Comparison of ENCODE assay signal across 8 cellular contexts in the genomic region with DNA sequence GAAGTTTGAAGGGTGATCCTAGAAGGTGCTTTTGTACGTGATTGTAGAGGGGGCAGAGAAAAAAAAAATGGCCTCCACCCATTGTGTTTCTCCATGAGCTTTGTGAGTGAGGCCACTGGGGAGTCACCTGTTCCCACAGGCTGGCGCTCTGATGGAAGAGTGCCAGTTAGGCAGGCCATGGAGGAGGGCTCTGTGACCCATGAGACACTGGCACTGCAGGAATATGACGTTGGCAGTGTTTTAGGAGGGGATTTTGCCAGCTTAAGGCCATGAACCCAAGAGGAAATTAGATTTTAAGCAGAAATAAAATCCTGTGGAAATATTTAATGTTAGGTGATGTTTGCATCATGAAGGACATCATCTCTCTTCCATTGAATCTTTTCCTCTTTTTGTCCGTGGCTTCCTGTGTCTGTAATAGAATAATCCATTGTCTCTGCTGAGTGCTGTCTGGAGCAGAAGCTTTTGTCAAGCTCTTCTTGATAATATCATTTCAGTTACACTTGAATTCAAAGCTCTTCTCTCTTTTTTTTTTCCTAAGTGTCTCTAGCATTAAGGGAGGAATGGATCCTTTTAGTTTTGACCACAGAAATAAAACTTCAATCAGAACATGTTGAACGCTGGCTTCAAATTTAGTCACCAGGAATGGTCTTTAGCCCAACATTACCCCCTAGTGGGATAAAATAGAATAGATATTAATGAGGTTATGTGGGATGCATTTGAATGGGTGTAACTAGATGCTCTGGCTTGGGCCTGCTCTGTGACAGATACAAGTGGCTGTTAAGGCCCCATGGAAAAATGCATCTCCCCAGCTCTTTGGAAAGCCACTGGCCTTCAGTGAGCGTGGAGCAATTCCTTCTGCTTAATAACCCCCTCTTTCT. TPM values are rescaled to one million over a fixed set of nuclear protein-coding genes. Genes with fewer than 3 reads are reported as not detected.
A peak's percentile ranks its signal among the peaks of the same experiment; 100 is the strongest.
DNase-seq lines count a peak whose midpoint lies in the region; ATAC-seq and TF ChIP-seq lines count a peak whose summit lies in the region.

No MANE protein-coding gene starts in this region.

- no peaks in the 10 kb centered on the region for H3K79me1 ChIP-seq in trophoblast cell (ENCODE audit: low read length)

- no peak overlapping the region for H2BK5ac ChIP-seq in trophoblast cell (ENCODE audit: low read depth, low read length, poor library complexity)

- H2AFZ ChIP-seq in trophoblast cell (ENCODE audit: insufficient read depth, low read length, poor library complexity), result no peak overlapping the region

- DNase-seq in Right ventricle myocardium inferior (ENCODE audit: missing footprints), result no peak
- DNase-seq in cardiac septum (ENCODE audit: low spot score), result no peak
- peak; percentile 86 for DNase-seq in NCI-H1092 (lab: John Stamatoyannopoulos, UW)
- peak; percentile 67 for DNase-seq in SK-N-MC (ENCODE audit: low read depth, low spot score)
- DNase-seq in fibroblast of the conjunctiva (ENCODE audit: low read depth), result peak; percentile 28
- DNase-seq in trophoblast cell, result peak in 1 of 2 donors; percentile 58
- DNase-seq in omental fat pad (ENCODE audit: low spot score), result no peak

- H3K4ac ChIP-seq in trophoblast cell (ENCODE audit: low read depth, low read length), result no peak overlapping the region

- no peak overlapping the region for H4K8ac ChIP-seq in trophoblast cell (ENCODE audit: low read depth, low read length)

- no peak for TF ChIP-seq CTCF in omental fat pad (IDR thresholded peaks at IDR 0.05)

- no peak overlapping the region for H3K9ac ChIP-seq in SK-N-MC (ENCODE audit: insufficient read length)
- H3K9ac ChIP-seq in trophoblast cell (ENCODE audit: low read length), result no peak overlapping the region

- H2BK12ac ChIP-seq in trophoblast cell (ENCODE audit: low read length), result peak overlapping the region; percentile 65

- H3K23ac ChIP-seq in trophoblast cell (ENCODE audit: low read length), result no peak overlapping the region

- peak; percentile 76 for ATAC-seq in Right ventricle myocardium inferior
- peak; percentile 89 for ATAC-seq in HG02678 (IDR thresholded peaks at IDR 0.05; ENCODE audit: unreplicated experiment)
- no peak for ATAC-seq in omental fat pad (ENCODE audit: low FRiP score)

- intact Hi-C loops in Right ventricle myocardium inferior (cut with DNase I) (loop anchor here (5.0 to 10.0 kb wide), 3 partner anchors 185 to 247 kb away; a partner anchor contains a TSS), cardiac septum (cut with DNase I) (loop anchor here (5.0 to 10.0 kb wide), 2 partner anchors 175 to 247 kb away; no protein-coding TSS in a partner anchor)

- H3K27me3 ChIP-seq in trophoblast cell (ENCODE audit: insufficient read depth, low read length), result no peaks in the 10 kb centered on the region

- no peak overlapping the region for H3K4me2 ChIP-seq in trophoblast cell (ENCODE audit: low read length)

- H3K18ac ChIP-seq in trophoblast cell (ENCODE audit: low read length), result no peak overlapping the region

- H3K79me2 ChIP-seq in trophoblast cell (ENCODE audit: control insufficient read depth, insufficient read depth, low read length, poor library complexity), result no peaks in the 10 kb centered on the region

- H3K14ac ChIP-seq in trophoblast cell (ENCODE audit: low read length), result no peak overlapping the region

- H4K91ac ChIP-seq in trophoblast cell (ENCODE audit: low read depth, low read length), result peak overlapping the region; percentile 28

- H3K4me1 ChIP-seq in trophoblast cell (ENCODE audit: control insufficient read depth in 1 of 2, insufficient read depth in 2 of 2, low read length in 2 of 2), result peaks cover 0 to 2% of the 10 kb centered on the region in 2 experiments

- H3K36me3 ChIP-seq in SK-N-MC (ENCODE audit: insufficient read depth, low read length) (no peaks in the 10 kb centered on the region), trophoblast cell (ENCODE audit: control insufficient read depth in 1 of 2, insufficient read depth in 2 of 2, low read length in 2 of 2) (no peaks in the 10 kb centered on the region)

- no peak overlapping the region for H3K4me3 ChIP-seq in SK-N-MC
- H3K4me3 ChIP-seq in trophoblast cell (ENCODE audit: low read depth, low read length), result no peak overlapping the region

- H4K12ac ChIP-seq in trophoblast cell (ENCODE audit: low read depth, low read length), result no peak overlapping the region

- H3K27ac ChIP-seq in SK-N-MC, result no peak overlapping the region
- no peak overlapping the region for H3K27ac ChIP-seq in trophoblast cell (ENCODE audit: low read depth, low read length)

- H3K9me3 ChIP-seq in SK-N-MC (ENCODE audit: low read depth, low read length) (no peaks in the 10 kb centered on the region), trophoblast cell (ENCODE audit: insufficient read depth, low read depth, low read length) (no peaks in the 10 kb centered on the region)

- H2AK5ac ChIP-seq in trophoblast cell (ENCODE audit: low read length), result peak overlapping the region; percentile 53

- H2BK120ac ChIP-seq in trophoblast cell (ENCODE audit: insufficient read depth, low read length, poor library complexity), result peak overlapping the region; percentile 24

- no CpG with 5 or more reads among the region's 6 CpGs for WGBS in trophoblast cell (ENCODE audit: extremely low coverage, insufficient coverage, insufficient read length)

RNA-seq across cellular contexts. Expression of a gene that starts 41.0 kb away (rescaled TPM):
- total RNA-seq in Right ventricle myocardium inferior (not detected), cardiac septum (not detected), omental fat pad (1 to 10 TPM in 1 of 4 donors, under 1 TPM in 1, not detected in 2; 0.28 to 2.0 TPM)
- 0.24 and 0.29 TPM in 2 replicates for polyA plus RNA-seq in trophoblast cell (2013)

Comparison
In these comparisons a context has a peak if more than half of its experiments do, and no peak if none do; other contexts are left out.
1. DNase-seq: peak in NCI-H1092 (single experiment), SK-N-MC (single experiment) and fibroblast of the conjunctiva (single experiment); none in Right ventricle myocardium inferior (single experiment), cardiac septum (single experiment) and omental fat pad (single experiment).